ENCODE assay signal across 11 cellular contexts in the genomic region with DNA sequence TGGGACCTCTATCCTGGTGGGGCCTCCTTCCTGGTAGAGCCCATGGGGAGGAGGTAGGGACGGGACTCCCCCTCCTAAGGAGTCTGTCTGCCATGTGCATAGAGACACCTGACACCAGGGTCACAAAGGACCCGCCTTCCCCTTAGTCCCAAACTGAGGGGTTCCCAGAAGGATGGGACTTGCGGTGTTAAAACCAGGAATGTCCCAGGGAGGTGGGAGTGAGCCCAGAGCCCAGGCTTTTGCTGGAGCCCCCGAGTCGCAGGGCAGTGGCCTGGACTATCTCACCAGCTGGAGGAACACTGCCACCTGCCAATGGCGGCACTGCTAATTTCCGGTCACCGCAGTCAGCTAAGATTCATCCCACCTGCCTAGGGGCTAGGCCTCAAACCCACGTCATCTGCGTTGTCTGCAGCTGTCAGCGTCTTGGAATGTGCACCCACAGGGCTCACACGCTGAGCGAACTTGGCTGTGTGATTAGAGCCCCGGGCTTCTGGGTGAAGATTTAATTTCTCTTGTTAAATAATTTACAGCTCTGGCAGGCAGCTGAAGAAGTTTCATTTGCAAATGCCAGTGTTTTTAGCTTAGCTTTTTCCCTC. TPM values are rescaled to one million over a fixed set of nuclear protein-coding genes. Genes with fewer than 3 reads are reported as not detected.
DNase-seq lines count a peak whose midpoint lies in the region; ATAC-seq, FAIRE-seq and TF ChIP-seq lines count a peak whose summit lies in the region.
"Had no signal": no experiment of that assay in that cellular context is flagged by ENCODE, and none has a peak within 500 bp of the region (broad histone marks: within the 10 kb centered on the region; RNA-seq: fewer than 3 reads in every experiment).

No MANE protein-coding gene starts in this region.

- peak overlapping the region; percentile 25 for H3K4me2 ChIP-seq in astrocyte (ENCODE audit: low read length)

- H3K27me3 ChIP-seq in astrocyte (ENCODE audit: insufficient read depth, low read length): no peaks in the 10 kb centered on the region
- H3K27me3 ChIP-seq in BE2C: no peaks in the 10 kb centered on the region

- no peaks in the 10 kb centered on the region for H4K20me1 ChIP-seq in astrocyte (ENCODE audit: insufficient read depth, low read length)

- H3K4me1 ChIP-seq in astrocyte (ENCODE audit: insufficient read depth, low read length) (no peaks in the 10 kb centered on the region), BE2C (peaks cover 2% of the 10 kb centered on the region)
- H3K4me1 ChIP-seq: prostate gland had no signal

- H3K27ac Mint-ChIP-seq in HFFc6: peak overlapping the region; percentile 38; the same call in 1 of the 2 replicates
- peak overlapping the region; percentile 72 for H3K27ac Mint-ChIP-seq in astrocyte (ENCODE audit: unreplicated experiment)
- peak overlapping the region; percentile 50 for H3K27ac Mint-ChIP-seq in type B pancreatic cell
- H3K27ac Mint-ChIP-seq: activated CD8-positive, alpha-beta T cell treated with anti-CD3 and anti-CD28 coated beads, Interleukin-2, amount 10 ng/mL, durations not matched to agents 7 days and 5 days; activated naive CD8-positive, alpha-beta T cell treated with anti-CD3 and anti-CD28 coated beads, Interleukin-2, amount 50 U/mL, for 24 hours had no signal

- H3K9me3 ChIP-seq in astrocyte (ENCODE audit: insufficient read depth, low read depth, low read length): no peaks in the 10 kb centered on the region
- H3K9me3 ChIP-seq in BE2C: no peaks in the 10 kb centered on the region
- H3K9me3 ChIP-seq: prostate gland, thoracic aorta had no signal

- peak; percentile 51 for DNase-seq in HFFc6
- DNase-seq in astrocyte (ENCODE audit: low read depth): peak; percentile 67
- DNase-seq in iPS-NIHi7 (ENCODE audit: extremely low spot score): peak; percentile 48
- no peak for DNase-seq in type B pancreatic cell (ENCODE audit: extremely low spot score, unreplicated experiment)
- DNase-seq in BE2C: no peak
- DNase-seq: activated CD8-positive, alpha-beta T cell treated with anti-CD3 and anti-CD28 coated beads, Interleukin-2, amount 10 ng/mL, durations not matched to agents 7 days and 5 days; activated naive CD8-positive, alpha-beta T cell treated with anti-CD3 and anti-CD28 coated beads, Interleukin-2, amount 50 U/mL, for 24 hours had no signal

- peak overlapping the region; percentile 52 for H3K27ac ChIP-seq in astrocyte (ENCODE audit: low read depth, low read length)
- H3K27ac ChIP-seq: prostate gland, thoracic aorta had no signal

- TF ChIP-seq CTCF in HFFc6 (IDR thresholded peaks at IDR 0.05): no peak
- TF ChIP-seq CTCF in astrocyte (IDR thresholded peaks at IDR 0.05; ENCODE audit: insufficient read depth, low read depth, low read length): no peak
- TF ChIP-seq CTCF in type B pancreatic cell (conservative IDR thresholded peaks at IDR 0.05): no peak
- TF ChIP-seq CTCF in BE2C (IDR thresholded peaks at IDR 0.05; ENCODE audit: low read depth, low read length): no peak

- FAIRE-seq in astrocyte (lab: Jason Lieb, UNC): no peak

- H2AFZ ChIP-seq in astrocyte (ENCODE audit: low read depth, low read length): peak overlapping the region; percentile 14

- no peak for ATAC-seq in HG03095 (IDR thresholded peaks at IDR 0.05; ENCODE audit: unreplicated experiment)
- no peak for ATAC-seq in HG03354 (IDR thresholded peaks at IDR 0.05; ENCODE audit: poor library complexity, severe bottlenecking, unreplicated experiment)
- ATAC-seq: activated CD8-positive, alpha-beta T cell treated with anti-CD3 and anti-CD28 coated beads, Interleukin-2, amount 10 ng/mL, durations not matched to agents 7 days and 5 days; activated naive CD8-positive, alpha-beta T cell treated with anti-CD3 and anti-CD28 coated beads, Interleukin-2, amount 50 U/mL, for 24 hours had no signal

- H3K36me3 ChIP-seq in astrocyte (ENCODE audit: insufficient read depth, low read length): no peaks in the 10 kb centered on the region
- H3K36me3 ChIP-seq in BE2C: no peaks in the 10 kb centered on the region
- H3K36me3 ChIP-seq: prostate gland, thoracic aorta had no signal

- H3K79me2 ChIP-seq in astrocyte (ENCODE audit: insufficient read depth, low read length): no peaks in the 10 kb centered on the region

- H3K36me3 Mint-ChIP-seq in HFFc6 (ENCODE audit: low read depth): no peaks in the 10 kb centered on the region
- no peaks in the 10 kb centered on the region for H3K36me3 Mint-ChIP-seq in astrocyte (ENCODE audit: low read depth, unreplicated experiment)
- H3K36me3 Mint-ChIP-seq in type B pancreatic cell: no peaks in the 10 kb centered on the region

- H3K9me3 Mint-ChIP-seq in HFFc6 (no peaks in the 10 kb centered on the region), astrocyte (ENCODE audit: unreplicated experiment) (no peaks in the 10 kb centered on the region), type B pancreatic cell (no peaks in the 10 kb centered on the region)

- H3K4me3 Mint-ChIP-seq in HFFc6 (no peak overlapping the region; the same call in 1 of the 2 replicates), astrocyte (ENCODE audit: unreplicated experiment) (no peak overlapping the region), type B pancreatic cell (no peak overlapping the region)
- H3K4me3 Mint-ChIP-seq: activated CD8-positive, alpha-beta T cell treated with anti-CD3 and anti-CD28 coated beads, Interleukin-2, amount 10 ng/mL, durations not matched to agents 7 days and 5 days; activated naive CD8-positive, alpha-beta T cell treated with anti-CD3 and anti-CD28 coated beads, Interleukin-2, amount 50 U/mL, for 24 hours had no signal

- H3K9ac ChIP-seq in astrocyte (ENCODE audit: low read length): peak overlapping the region; percentile 46

- H3K27me3 Mint-ChIP-seq in HFFc6 (ENCODE audit: insufficient read depth): no peaks in the 10 kb centered on the region
- H3K27me3 Mint-ChIP-seq in astrocyte (ENCODE audit: low read depth, unreplicated experiment): peaks cover 1% of the 10 kb centered on the region
- no peaks in the 10 kb centered on the region for H3K27me3 Mint-ChIP-seq in type B pancreatic cell
- H3K27me3 Mint-ChIP-seq: activated naive CD8-positive, alpha-beta T cell treated with anti-CD3 and anti-CD28 coated beads, Interleukin-2, amount 50 U/mL, for 24 hours had no signal

- H3K4me3 ChIP-seq in astrocyte (ENCODE audit: insufficient read depth, low read depth, low read length): no peak overlapping the region
- H3K4me3 ChIP-seq in BE2C (ENCODE audit: low read depth, low read length): no peak overlapping the region
- H3K4me3 ChIP-seq: prostate gland, thoracic aorta had no signal

- H3K4me1 Mint-ChIP-seq in HFFc6 (ENCODE audit: low read depth) (peaks cover 13% of the 10 kb centered on the region; the same call in 1 of the 2 replicates), astrocyte (ENCODE audit: low read depth, unreplicated experiment) (peaks cover 18% of the 10 kb centered on the region), type B pancreatic cell (ENCODE audit: unreplicated experiment) (peaks cover 10% of the 10 kb centered on the region)

RNA-seq across cellular contexts. Expression of a gene that starts 31.9 kb away (rescaled TPM):
- total RNA-seq in HFFc6 (2021; fragmentation: NEBNext Ultra II Directional; extraction: Animal tissue kit (Norgen Biotek cat#: 25700)): 10 to 100 TPM in 2 of 6 experiments, 1 to 10 TPM in 4; 4.3 to 29.9 (median 6.5) TPM
- total RNA-seq in astrocyte (35.7 and 38.9 TPM in 2 replicates), type B pancreatic cell (ENCODE audit: low replicate concordance) (70.9 and 97.6 TPM in 2 replicates)
- 18.4 TPM for polyA plus RNA-seq in BE2C (2012; ENCODE audit: insufficient read depth, insufficient read length, low read depth)

Comparison
In these comparisons a context has a peak if more than half of its experiments do, and no peak if none do; other contexts are left out.
1. DNase-seq: peak in HFFc6 (single experiment), astrocyte (single experiment) and iPS-NIHi7 (single experiment); none in type B pancreatic cell (single experiment) and BE2C (single experiment).
2. Peak in every context shown above with its lines, with median percentiles within 50 percentile points of each other: H3K27ac Mint-ChIP-seq.